ENCODE assay signal across 24 cellular contexts in genomic region chr6:77133031-77133430, GRCh38.
"Had no signal": no experiment of that assay in that cellular context is flagged by ENCODE, and none has a peak within 500 bp of the region (broad histone marks: within the 10 kb centered on the region; RNA-seq: fewer than 3 reads in every experiment).

No MANE protein-coding gene starts in this region.

- H3K4me3 ChIP-seq: ascending aorta, body of pancreas had no signal

- DNase-seq: activated CD4-positive, alpha-beta T cell treated with anti-CD3 and anti-CD28 coated beads, Interleukin-2, amount 10 ng/mL, durations not matched to agents 24 days and 14 days; activated CD4-positive, alpha-beta T cell treated with anti-CD3 and anti-CD28 coated beads, Interleukin-2, amount 50 U/mL, for 48 hours; activated CD4-positive, CD25-positive, alpha-beta regulatory T cell treated with anti-CD3 and anti-CD28 coated beads, Interleukin-2, amount 50 U/mL, for 72 hours; activated CD8-positive, alpha-beta memory T cell treated with anti-CD3 and anti-CD28 coated beads, Interleukin-2, amount 10 ng/mL, durations not matched to agents 7 days and 5 days; activated effector memory CD4-positive, alpha-beta T cell treated with anti-CD3 and anti-CD28 coated beads, Interleukin-2, amount 50 U/mL, for 16 hours; activated naive CD4-positive, alpha-beta T cell treated with Interleukin-2 at 50 U/mL for 16 hours; activated naive CD8-positive, alpha-beta T cell treated with anti-CD3 and anti-CD28 coated beads, Interleukin-2, amount 50 U/mL, for 24 hours; activated T-cell treated with anti-CD3 and anti-CD28 coated beads, Interleukin-2, amount 50 U/mL, for 24 hours; amniotic stem cell; body of pancreas; MM.1S; NCI-H1105; NCI-H1436 treated with DMSO at 0.1 percent for 48 hours; NCI-H187; NCI-H2081; NCI-H446; NCI-H524; PC-3; SHP77 treated with DMSO at 0.1 percent for 48 hours had no signal

- H3K27me3 Mint-ChIP-seq: activated CD4-positive, alpha-beta T cell treated with anti-CD3 and anti-CD28 coated beads, Interleukin-2, amount 10 ng/mL, durations not matched to agents 24 days and 14 days; activated CD8-positive, alpha-beta memory T cell treated with anti-CD3 and anti-CD28 coated beads, Interleukin-2, amount 10 ng/mL, durations not matched to agents 7 days and 5 days; activated naive CD8-positive, alpha-beta T cell treated with anti-CD3 and anti-CD28 coated beads, Interleukin-2, amount 50 U/mL, for 24 hours; activated T-cell treated with anti-CD3 and anti-CD28 coated beads, Interleukin-2, amount 50 U/mL, for 24 hours; central memory CD8-positive, alpha-beta T cell had no signal

- H3K27me3 ChIP-seq: ascending aorta, body of pancreas had no signal

- ATAC-seq: activated CD8-positive, alpha-beta memory T cell treated with anti-CD3 and anti-CD28 coated beads, Interleukin-2, amount 10 ng/mL, durations not matched to agents 7 days and 5 days; activated naive CD4-positive, alpha-beta T cell treated with anti-CD3 and anti-CD28 coated beads, Interleukin-2, amount 50 U/mL, for 72 hours; activated naive CD8-positive, alpha-beta T cell treated with anti-CD3 and anti-CD28 coated beads, Interleukin-2, amount 50 U/mL, for 24 hours; body of pancreas; PC-3 had no signal

- H3K36me3 ChIP-seq: ascending aorta had no signal

- H3K9me3 Mint-ChIP-seq: activated T-helper 1 cell treated with anti-CD3 and anti-CD28 coated beads, Interleukin-12 subunit alpha, Interleukin-12 subunit beta, Interleukin-2, Interleukin-4 antibody, amounts not matched to agents 30 ng/mL and 10 ng/mL and 1 ng/mL, durations not matched to agents 14 hours and 24 hours and 36 hours had no signal

- H3K27ac ChIP-seq: ascending aorta, body of pancreas had no signal

- H3K36me3 Mint-ChIP-seq: activated CD8-positive, alpha-beta memory T cell treated with anti-CD3 and anti-CD28 coated beads, Interleukin-2, amount 10 ng/mL, durations not matched to agents 7 days and 5 days; activated naive CD4-positive, alpha-beta T cell treated with anti-CD3 and anti-CD28 coated beads, Interleukin-2, amount 50 U/mL, for 72 hours had no signal

- H3K4me1 ChIP-seq: ascending aorta, body of pancreas had no signal

- H3K4me1 Mint-ChIP-seq: activated CD4-positive, alpha-beta T cell treated with anti-CD3 and anti-CD28 coated beads, Interleukin-2, amount 10 ng/mL, durations not matched to agents 24 days and 14 days; activated CD8-positive, alpha-beta memory T cell treated with anti-CD3 and anti-CD28 coated beads, Interleukin-2, amount 10 ng/mL, durations not matched to agents 7 days and 5 days; activated naive CD8-positive, alpha-beta T cell treated with anti-CD3 and anti-CD28 coated beads, Interleukin-2, amount 50 U/mL, for 24 hours; central memory CD8-positive, alpha-beta T cell had no signal

- H3K9me3 ChIP-seq: ascending aorta had no signal

- H3K27ac Mint-ChIP-seq: activated CD4-positive, alpha-beta T cell treated with anti-CD3 and anti-CD28 coated beads, Interleukin-2, amount 10 ng/mL, durations not matched to agents 24 days and 14 days; activated CD8-positive, alpha-beta memory T cell treated with anti-CD3 and anti-CD28 coated beads, Interleukin-2, amount 10 ng/mL, durations not matched to agents 7 days and 5 days; activated naive CD4-positive, alpha-beta T cell treated with anti-CD3 and anti-CD28 coated beads, Interleukin-2, amount 50 U/mL, for 72 hours; activated naive CD8-positive, alpha-beta T cell treated with anti-CD3 and anti-CD28 coated beads, Interleukin-2, amount 50 U/mL, for 24 hours; activated T-cell treated with anti-CD3 and anti-CD28 coated beads, Interleukin-2, amount 50 U/mL, for 24 hours; activated T-helper 1 cell treated with anti-CD3 and anti-CD28 coated beads, Interleukin-12 subunit alpha, Interleukin-12 subunit beta, Interleukin-2, Interleukin-4 antibody, amounts not matched to agents 30 ng/mL and 10 ng/mL and 1 ng/mL, durations not matched to agents 14 hours and 24 hours and 36 hours; T-helper 1 cell treated with Interleukin-12 subunit alpha and Interleukin-12 subunit beta and Interleukin-4 antibody, amounts not matched to agents 30 μg/mL and 1 μg/mL, for 36 hours had no signal

- H3K4me3 Mint-ChIP-seq: activated CD4-positive, alpha-beta T cell treated with anti-CD3 and anti-CD28 coated beads, Interleukin-2, amount 10 ng/mL, durations not matched to agents 24 days and 14 days; activated CD8-positive, alpha-beta memory T cell treated with anti-CD3 and anti-CD28 coated beads, Interleukin-2, amount 10 ng/mL, durations not matched to agents 7 days and 5 days; activated naive CD8-positive, alpha-beta T cell treated with anti-CD3 and anti-CD28 coated beads, Interleukin-2, amount 50 U/mL, for 24 hours; activated T-cell treated with anti-CD3 and anti-CD28 coated beads, Interleukin-2, amount 50 U/mL, for 24 hours; activated T-helper 1 cell treated with anti-CD3 and anti-CD28 coated beads, Interleukin-12 subunit alpha, Interleukin-12 subunit beta, Interleukin-2, Interleukin-4 antibody, amounts not matched to agents 30 ng/mL and 10 ng/mL and 1 ng/mL, durations not matched to agents 14 hours and 24 hours and 36 hours; central memory CD8-positive, alpha-beta T cell; T-helper 1 cell treated with Interleukin-12 subunit alpha and Interleukin-12 subunit beta and Interleukin-4 antibody, amounts not matched to agents 30 μg/mL and 1 μg/mL, for 36 hours had no signal
